Comparison of ENCODE assay signal across 10 cellular contexts in the genomic region with DNA sequence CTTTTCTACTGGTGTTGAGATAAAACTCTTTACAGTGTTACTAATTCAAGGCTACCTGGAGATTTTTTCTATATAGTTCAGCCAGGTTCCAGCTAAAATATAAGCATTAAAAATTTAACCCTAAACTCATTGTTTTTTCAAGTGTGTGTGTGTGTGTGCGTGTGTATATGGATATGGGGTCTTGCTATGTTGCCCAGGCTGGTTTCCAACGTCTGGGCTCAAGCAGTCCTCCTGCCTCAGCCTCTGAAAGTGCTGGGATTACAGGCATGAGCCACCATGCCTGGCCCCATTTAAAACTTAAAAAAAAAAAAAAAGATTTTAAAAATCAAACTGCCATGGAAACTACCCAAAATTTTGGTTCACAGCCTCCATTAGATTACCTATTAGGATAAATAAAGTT. TPM values are rescaled to one million over a fixed set of nuclear protein-coding genes. Genes with fewer than 3 reads are reported as not detected.
"Had no signal": no experiment of that assay in that cellular context is flagged by ENCODE, and none has a peak within 500 bp of the region (broad histone marks: within the 10 kb centered on the region; RNA-seq: fewer than 3 reads in every experiment).

No MANE protein-coding gene starts in this region.

- H3K27ac ChIP-seq: KMS-11 had no signal

- H3K4me3 ChIP-seq: HAP-1 had no signal

- H3K4me2 ChIP-seq: KMS-11 had no signal

- H3K27ac Mint-ChIP-seq: HFFc6, IgD-negative memory B cell had no signal

- H3K9me3 Mint-ChIP-seq: HFFc6, IgD-negative memory B cell had no signal

- H3K36me3 Mint-ChIP-seq: IgD-negative memory B cell had no signal

- DNase-seq: GOT3, H7, HFFc6, KBM-7 had no signal

- H3K4me3 Mint-ChIP-seq: HFFc6, IgD-negative memory B cell had no signal

- H3K9me3 ChIP-seq: HAP-1 had no signal

- ATAC-seq: HCT116 had no signal

- H3K4me1 ChIP-seq: HAP-1 had no signal

RNA-seq across cellular contexts. Expression of a gene that starts 21.7 kb away (rescaled TPM):
- total RNA-seq: H4, HFFc6 had no signal
- polyA plus RNA-seq: IgD-negative memory B cell had no signal

RNA-seq across cellular contexts. Expression of a gene that starts 49.7 kb away (rescaled TPM):
- total RNA-seq: H4, HFFc6, HT-29 had no signal
- polyA plus RNA-seq: IgD-negative memory B cell had no signal
